1 cellular context compared by ENCODE assay signal in genomic region chr12:54280401-54281260, GRCh38.
TF ChIP-seq lines count a peak whose summit lies in the region.

Gene HNRNPA1, plus strand, starts transcription at chr12:54280726. Its CDS starts 82 bp downstream, at chr12:54280808.

TF ChIP-seq in HepG2, 621 proteins besides CTCF, POLR2A, EP300 and RAD21 (continued from another document and continues in another):
- TF ChIP-seq ZNF142 (CRISPR knock-in tag; IDR thresholded peaks at IDR 0.05): 0 out of 2 replicates have a peak, but pooled peaks have one; percentile 35
- TF ChIP-seq SNAPC4 (CRISPR knock-in tag; IDR thresholded peaks at IDR 0.05): no peak; the same call in 1 of the 2 replicates
- TF ChIP-seq ZNF33A (CRISPR knock-in tag; IDR thresholded peaks at IDR 0.05; ENCODE audit: borderline replicate concordance): no peak
- no peak for TF ChIP-seq ZNF343 (CRISPR knock-in tag; IDR thresholded peaks at IDR 0.05)
- TF ChIP-seq KDM2A (CRISPR knock-in tag; IDR thresholded peaks at IDR 0.05; ENCODE audit: borderline replicate concordance, low read depth): 0 out of 2 replicates have a peak, but pooled peaks have one; percentile 46
- peak; percentile 85 for TF ChIP-seq SP4 (CRISPR knock-in tag; IDR thresholded peaks at IDR 0.05)
- no peak for TF ChIP-seq MATR3 (CRISPR knock-in tag; IDR thresholded peaks at IDR 0.05)
- TF ChIP-seq NFKB2 (CRISPR knock-in tag; IDR thresholded peaks at IDR 0.05; ENCODE audit: borderline replicate concordance): peak; percentile 72; the same call in 1 of the 2 replicates
- TF ChIP-seq RFX5 (IDR thresholded peaks at IDR 0.05; ENCODE audit: low read depth, low read length): peak; percentile 80
- peak; percentile 99 for TF ChIP-seq MYC (CRISPR knock-in tag; IDR thresholded peaks at IDR 0.05; ENCODE audit: borderline replicate concordance)
- no peak; the same call in 1 of the 2 replicates for TF ChIP-seq ESRRA (CRISPR knock-in tag; IDR thresholded peaks at IDR 0.05; ENCODE audit: low read depth)
- no peak for TF ChIP-seq JUN (CRISPR knock-in tag; IDR thresholded peaks at IDR 0.05)
- TF ChIP-seq ZUFSP (CRISPR knock-in tag; IDR thresholded peaks at IDR 0.05; ENCODE audit: borderline replicate concordance): no peak
- peak; percentile 68; the same call in 1 of the 2 replicates for TF ChIP-seq GLI4 (CRISPR knock-in tag; IDR thresholded peaks at IDR 0.05; ENCODE audit: borderline replicate concordance)
- peak; percentile 97 for TF ChIP-seq NFYB (CRISPR knock-in tag; IDR thresholded peaks at IDR 0.05)
- TF ChIP-seq SCMH1 (CRISPR knock-in tag; IDR thresholded peaks at IDR 0.05; ENCODE audit: borderline replicate concordance): no peak
- peak; percentile 81 for TF ChIP-seq ZNF772 (CRISPR knock-in tag; IDR thresholded peaks at IDR 0.05)
- TF ChIP-seq ZNF660 (CRISPR knock-in tag; IDR thresholded peaks at IDR 0.05; ENCODE audit: borderline replicate concordance, low read depth): no peak
- peak; percentile 83; the same call in 1 of the 2 replicates for TF ChIP-seq KAT7 (CRISPR knock-in tag; IDR thresholded peaks at IDR 0.05; ENCODE audit: borderline replicate concordance)
- TF ChIP-seq ERF (CRISPR knock-in tag; IDR thresholded peaks at IDR 0.05): peak; percentile 35; the same call in 1 of the 2 replicates
- no peak for TF ChIP-seq ZNF781 (CRISPR knock-in tag; IDR thresholded peaks at IDR 0.05; ENCODE audit: borderline replicate concordance, not compliant biosample characterization)
- 0 out of 2 replicates have a peak, but pooled peaks have one; percentile 18 for TF ChIP-seq ZNF136 (CRISPR knock-in tag; IDR thresholded peaks at IDR 0.05; ENCODE audit: low read depth)
- no peak; the same call in 1 of the 2 replicates for TF ChIP-seq PBX3 (CRISPR knock-in tag; IDR thresholded peaks at IDR 0.05; ENCODE audit: borderline replicate concordance)
- no peak for TF ChIP-seq GLMP (CRISPR knock-in tag; IDR thresholded peaks at IDR 0.05; ENCODE audit: borderline replicate concordance)
- 0 out of 2 replicates have a peak, but pooled peaks have one; percentile 56 for TF ChIP-seq THYN1 (CRISPR knock-in tag; IDR thresholded peaks at IDR 0.05; ENCODE audit: borderline replicate concordance, low read depth)
- no peak for TF ChIP-seq ZNF569 (CRISPR knock-in tag; IDR thresholded peaks at IDR 0.05; ENCODE audit: borderline replicate concordance)
- TF ChIP-seq BORCS8-MEF2B (CRISPR knock-in tag; IDR thresholded peaks at IDR 0.05): peak; percentile 66; the same call in 1 of the 2 replicates
- 0 out of 2 replicates have a peak, but pooled peaks have one; percentile 29 for TF ChIP-seq ZNF276 (CRISPR knock-in tag; IDR thresholded peaks at IDR 0.05; ENCODE audit: low read depth)
- peak; percentile 60; the same call in 1 of the 2 replicates for TF ChIP-seq ZNF598 (CRISPR knock-in tag; IDR thresholded peaks at IDR 0.05; ENCODE audit: borderline replicate concordance)
- no peak for TF ChIP-seq ZNF431 (CRISPR knock-in tag; IDR thresholded peaks at IDR 0.05; ENCODE audit: borderline replicate concordance, low read depth)
- TF ChIP-seq REL (CRISPR knock-in tag; conservative IDR thresholded peaks at IDR 0.05): peak; percentile 74; the same call in 1 of the 2 replicates
- peak; percentile 78 for TF ChIP-seq MAX (IDR thresholded peaks at IDR 0.05)
- TF ChIP-seq KAT2B (IDR thresholded peaks at IDR 0.05; ENCODE audit: borderline replicate concordance, low read depth, low read length): no peak
- TF ChIP-seq ZBTB2 (CRISPR knock-in tag; IDR thresholded peaks at IDR 0.05; ENCODE audit: low read depth): 0 out of 2 replicates have a peak, but pooled peaks have one; percentile 47
- peak; percentile 49; the same call in 1 of the 2 replicates for TF ChIP-seq TOE1 (CRISPR knock-in tag; IDR thresholded peaks at IDR 0.05)
- TF ChIP-seq DR1 (CRISPR knock-in tag; IDR thresholded peaks at IDR 0.05): peak; percentile 94
